ENCODE assay signal across 15 cellular contexts in the genomic region with DNA sequence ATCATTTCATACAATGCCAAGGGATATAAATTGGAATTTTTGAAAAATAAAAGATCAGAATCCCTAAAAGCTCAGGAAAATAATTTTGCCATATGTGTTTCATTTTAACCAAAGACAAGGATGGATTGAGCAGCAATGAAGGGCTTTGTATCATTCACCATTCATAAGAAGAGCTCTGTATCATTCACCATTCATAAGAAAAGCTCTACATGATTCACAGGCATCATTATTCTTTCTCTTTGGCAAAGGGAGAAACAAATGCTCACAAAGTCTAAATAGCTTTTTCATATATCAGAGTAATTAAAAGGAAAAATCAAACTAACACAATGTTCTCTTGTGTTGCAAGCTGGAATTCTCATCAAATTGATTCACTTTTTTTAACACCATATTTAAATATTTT.
"Had no signal": no experiment of that assay in that cellular context is flagged by ENCODE, and none has a peak within 500 bp of the region (broad histone marks: within the 10 kb centered on the region; RNA-seq: fewer than 3 reads in every experiment).

No MANE protein-coding gene starts in this region.

- DNase-seq: Kasumi-1, MM.1S, NCI-H1092 treated with DMSO at 0.1 percent for 48 hours, NCI-H1436, NCI-H187, NCI-H2029, NCI-H2081 treated with DMSO at 0.1 percent for 48 hours, NCI-H2171, NCI-H226, NCI-H446, NCI-H510A, NCI-H524 treated with DMSO at 0.1 percent for 48 hours, NCI-H69, NCI-H774, SHP77 had no signal
